Comparison of ENCODE assay signal across 1 cellular context in genomic region chr20:37903317-37904007, GRCh38.
TF ChIP-seq lines count a peak whose summit lies in the region.

No MANE protein-coding gene starts in this region.

TF ChIP-seq in HepG2, 621 proteins besides CTCF, POLR2A, EP300 and RAD21 (continued from another document):
- TF ChIP-seq TMF1 (CRISPR knock-in tag; IDR thresholded peaks at IDR 0.05; ENCODE audit: low read depth) (0 out of 2 replicates have a peak, but pooled peaks have one; percentile 14), ZNF552 (CRISPR knock-in tag; IDR thresholded peaks at IDR 0.05; ENCODE audit: borderline replicate concordance) (no peak), ZNF160 (CRISPR knock-in tag; IDR thresholded peaks at IDR 0.05) (0 out of 2 replicates have a peak, but pooled peaks have one; percentile 34), RXRA (CRISPR knock-in tag; IDR thresholded peaks at IDR 0.05) (no peak), PLSCR1 (CRISPR knock-in tag; IDR thresholded peaks at IDR 0.05; ENCODE audit: borderline replicate concordance) (no peak), ZNF724P (CRISPR knock-in tag; IDR thresholded peaks at IDR 0.05; ENCODE audit: borderline replicate concordance) (no peak), TCF12 (IDR thresholded peaks at IDR 0.05) (no peak), TCF12 (CRISPR knock-in tag; IDR thresholded peaks at IDR 0.05) (no peak), PATZ1 (CRISPR knock-in tag; IDR thresholded peaks at IDR 0.05) (0 out of 2 replicates have a peak, but pooled peaks have one; percentile 34), ONECUT2 (CRISPR knock-in tag; IDR thresholded peaks at IDR 0.05) (no peak), ZMYM2 (CRISPR knock-in tag; IDR thresholded peaks at IDR 0.05) (0 out of 2 replicates have a peak, but pooled peaks have one; percentile 17), BCLAF1 (IDR thresholded peaks at IDR 0.05) (no peak), SMAD3 (CRISPR knock-in tag; IDR thresholded peaks at IDR 0.05) (no peak), GTF3A (CRISPR knock-in tag; conservative IDR thresholded peaks at IDR 0.05) (no peak), IRF1 (CRISPR knock-in tag; IDR thresholded peaks at IDR 0.05; ENCODE audit: low read depth) (no peak), MXI1 (IDR thresholded peaks at IDR 0.05; ENCODE audit: borderline replicate concordance, low read depth, low read length) (no peak), TRIM24 (CRISPR knock-in tag; IDR thresholded peaks at IDR 0.05) (no peak), ZNF263 (CRISPR knock-in tag; IDR thresholded peaks at IDR 0.05) (peak; percentile 3), SRSF4 (IDR thresholded peaks at IDR 0.05; ENCODE audit: low read depth, low read length, poor library complexity, severe bottlenecking) (no peak), ZNF501 (CRISPR knock-in tag; IDR thresholded peaks at IDR 0.05) (no peak), SP4 (CRISPR knock-in tag; IDR thresholded peaks at IDR 0.05) (0 out of 2 replicates have a peak, but pooled peaks have one; percentile 23), ARNT (IDR thresholded peaks at IDR 0.05) (no peak), HDAC6 (IDR thresholded peaks at IDR 0.05; ENCODE audit: low read depth, low read length) (no peak), FOXO4 (CRISPR knock-in tag; conservative IDR thresholded peaks at IDR 0.05) (0 out of 2 replicates have a peak, but pooled peaks have one; percentile 52), ZFP36L1 (CRISPR knock-in tag; IDR thresholded peaks at IDR 0.05) (no peak), CHCHD3 (CRISPR knock-in tag; IDR thresholded peaks at IDR 0.05) (0 out of 2 replicates have a peak, but pooled peaks have one; percentile 4), ZNF280B (CRISPR knock-in tag; IDR thresholded peaks at IDR 0.05; ENCODE audit: borderline replicate concordance) (peak; percentile 55; the same call in 1 of the 2 replicates)
